ENCODE assay signal across 37 cellular contexts in the genomic region with DNA sequence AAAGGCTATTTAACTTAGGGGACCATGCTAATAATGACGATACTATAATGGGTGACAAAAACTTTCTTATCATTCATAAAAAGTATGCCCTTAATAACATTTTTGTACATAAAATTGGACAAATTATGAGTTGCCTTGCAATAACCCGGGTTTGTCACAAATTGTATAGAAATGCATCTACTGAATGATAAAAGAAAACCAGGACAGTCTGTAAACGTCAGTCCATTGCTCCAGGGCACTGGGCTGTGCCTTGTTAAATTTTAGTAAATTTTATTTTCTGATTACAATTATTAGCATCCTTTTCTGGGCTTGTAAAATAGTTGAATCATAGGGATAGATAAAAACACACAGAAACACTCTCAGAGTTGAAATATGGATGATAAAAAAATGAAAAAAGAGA.
"Had no signal": no experiment of that assay in that cellular context is flagged by ENCODE, and none has a peak within 500 bp of the region (broad histone marks: within the 10 kb centered on the region; RNA-seq: fewer than 3 reads in every experiment).

No MANE protein-coding gene starts in this region.

- ATAC-seq: activated naive CD4-positive, alpha-beta T cell treated with anti-CD3 and anti-CD28 coated beads, Interleukin-2, amount 50 U/mL, for 72 hours; activated naive CD8-positive, alpha-beta T cell treated with anti-CD3 and anti-CD28 coated beads, Interleukin-2, amount 50 U/mL, for 24 hours; activated T-cell treated with anti-CD3 and anti-CD28 coated beads, Interleukin-2, amount 50 U/mL, for 4 hours; activated T-cell treated with anti-CD3 and anti-CD28 coated beads, Interleukin-2, amount 50 U/mL, for 72 hours; activated T-helper 17 cell treated with anti-CD3 and anti-CD28 coated beads, Interleukin-2, amount 50 U/mL, for 72 hours; body of pancreas had no signal

- H3K27ac ChIP-seq: adrenal gland, ascending aorta, body of pancreas, brain microvascular endothelial cell, breast epithelium, cardiac muscle cell had no signal

- H3K4me1 ChIP-seq: adrenal gland, ascending aorta, body of pancreas, breast epithelium had no signal

- H3K36me3 Mint-ChIP-seq: activated naive CD4-positive, alpha-beta T cell treated with anti-CD3 and anti-CD28 coated beads, Interleukin-2, amount 10 ng/mL, durations not matched to agents 7 days and 5 days; activated naive CD4-positive, alpha-beta T cell treated with anti-CD3 and anti-CD28 coated beads, Interleukin-2, amount 50 U/mL, for 24 hours; activated naive CD8-positive, alpha-beta T cell; activated naive CD8-positive, alpha-beta T cell treated with anti-CD3 and anti-CD28 coated beads for 36 hours; activated naive CD8-positive, alpha-beta T cell treated with anti-CD3 and anti-CD28 coated beads, Interleukin-2, amount 10 ng/mL, durations not matched to agents 7 days and 5 days; brain had no signal

- H3K4me3 Mint-ChIP-seq: activated naive CD4-positive, alpha-beta T cell treated with anti-CD3 and anti-CD28 coated beads for 36 hours; activated naive CD4-positive, alpha-beta T cell treated with anti-CD3 and anti-CD28 coated beads, Interleukin-2, amount 10 ng/mL, durations not matched to agents 7 days and 5 days; activated naive CD4-positive, alpha-beta T cell treated with anti-CD3 and anti-CD28 coated beads, Interleukin-2, amount 50 U/mL, for 24 hours; activated naive CD8-positive, alpha-beta T cell; activated naive CD8-positive, alpha-beta T cell treated with anti-CD3 and anti-CD28 coated beads for 36 hours; activated naive CD8-positive, alpha-beta T cell treated with anti-CD3 and anti-CD28 coated beads, Interleukin-2, amount 10 ng/mL, durations not matched to agents 7 days and 5 days; activated naive CD8-positive, alpha-beta T cell treated with anti-CD3 and anti-CD28 coated beads, Interleukin-2, amount 50 U/mL, for 24 hours; activated T-cell treated with anti-CD3 and anti-CD28 coated beads, Interleukin-2, amount 50 U/mL, for 24 hours; activated T-cell treated with anti-CD3 and anti-CD28 coated beads, Interleukin-2, amount 50 U/mL, for 4 hours; activated T-cell treated with anti-CD3 and anti-CD28 coated beads, Interleukin-2, amount 50 U/mL, for 72 hours; activated T-helper 1 cell treated with anti-CD3 and anti-CD28 coated beads, Interleukin-12 subunit alpha, Interleukin-12 subunit beta, Interleukin-2, Interleukin-4 antibody, amounts not matched to agents 30 ng/mL and 10 ng/mL and 1 ng/mL, durations not matched to agents 14 hours and 24 hours and 36 hours; activated T-helper 17 cell treated with anti-CD3 and anti-CD28 coated beads, Interleukin-2, amount 50 U/mL, for 72 hours; brain; central memory CD8-positive, alpha-beta T cell had no signal

- DNase-seq: activated effector memory CD4-positive, alpha-beta T cell treated with anti-CD3 and anti-CD28 coated beads, Interleukin-2, amount 50 U/mL, for 16 hours; activated effector memory CD4-positive, alpha-beta T cell treated with Interleukin-2 at 50 U/mL for 16 hours; activated gamma-delta T cell; activated gamma-delta T cell treated with Interleukin-2 at 50 U/mL for 16 hours; activated naive CD4-positive, alpha-beta T cell; activated naive CD4-positive, alpha-beta T cell treated with anti-CD3 and anti-CD28 coated beads for 36 hours; activated naive CD4-positive, alpha-beta T cell treated with anti-CD3 and anti-CD28 coated beads, Interleukin-2, amount 10 ng/mL, durations not matched to agents 7 days and 5 days; activated naive CD4-positive, alpha-beta T cell treated with anti-CD3 and anti-CD28 coated beads, Interleukin-2, amount 50 U/mL, for 16 hours; activated naive CD4-positive, alpha-beta T cell treated with Interleukin-2 at 50 U/mL for 16 hours; activated naive CD8-positive, alpha-beta T cell treated with anti-CD3 and anti-CD28 coated beads for 36 hours; activated naive CD8-positive, alpha-beta T cell treated with anti-CD3 and anti-CD28 coated beads, Interleukin-2, amount 10 ng/mL, durations not matched to agents 7 days and 5 days; activated naive CD8-positive, alpha-beta T cell treated with anti-CD3 and anti-CD28 coated beads, Interleukin-2, amount 50 U/mL, for 24 hours; activated T-cell treated with anti-CD3 and anti-CD28 coated beads, Interleukin-2, amount 50 U/mL, for 24 hours; activated T-cell treated with anti-CD3 and anti-CD28 coated beads, Interleukin-2, amount 50 U/mL, for 4 hours; activated T-cell treated with anti-CD3 and anti-CD28 coated beads, Interleukin-2, amount 50 U/mL, for 48 hours; activated T-cell treated with anti-CD3 and anti-CD28 coated beads, Interleukin-2, amount 50 U/mL, for 72 hours; adrenal gland; amniotic stem cell; amygdala; anterior cingulate cortex; aorta; body of pancreas; brain microvascular endothelial cell; caudate nucleus; central memory CD4-positive, alpha-beta T cell; cerebellar nuclear complex had no signal

- H3K9me3 ChIP-seq: adrenal gland, ascending aorta, body of pancreas, breast epithelium had no signal

- H3K27me3 ChIP-seq: adrenal gland, ascending aorta, body of pancreas, brain microvascular endothelial cell, breast epithelium, cardiac muscle cell had no signal

- H3K4me3 ChIP-seq: adrenal gland, ascending aorta, body of pancreas, breast epithelium, cardiac muscle cell had no signal

- H3K4me1 Mint-ChIP-seq: activated naive CD4-positive, alpha-beta T cell treated with anti-CD3 and anti-CD28 coated beads, Interleukin-2, amount 10 ng/mL, durations not matched to agents 7 days and 5 days; activated naive CD4-positive, alpha-beta T cell treated with anti-CD3 and anti-CD28 coated beads, Interleukin-2, amount 50 U/mL, for 24 hours; activated naive CD8-positive, alpha-beta T cell treated with anti-CD3 and anti-CD28 coated beads for 36 hours; activated naive CD8-positive, alpha-beta T cell treated with anti-CD3 and anti-CD28 coated beads, Interleukin-2, amount 10 ng/mL, durations not matched to agents 7 days and 5 days; activated naive CD8-positive, alpha-beta T cell treated with anti-CD3 and anti-CD28 coated beads, Interleukin-2, amount 50 U/mL, for 24 hours; activated T-helper 17 cell treated with anti-CD3 and anti-CD28 coated beads, Interleukin-2, amount 50 U/mL, for 72 hours; brain; central memory CD8-positive, alpha-beta T cell had no signal

- H3K27me3 Mint-ChIP-seq: activated naive CD4-positive, alpha-beta T cell treated with anti-CD3 and anti-CD28 coated beads, Interleukin-2, amount 10 ng/mL, durations not matched to agents 7 days and 5 days; activated naive CD4-positive, alpha-beta T cell treated with anti-CD3 and anti-CD28 coated beads, Interleukin-2, amount 50 U/mL, for 24 hours; activated naive CD8-positive, alpha-beta T cell; activated naive CD8-positive, alpha-beta T cell treated with anti-CD3 and anti-CD28 coated beads for 36 hours; activated naive CD8-positive, alpha-beta T cell treated with anti-CD3 and anti-CD28 coated beads, Interleukin-2, amount 10 ng/mL, durations not matched to agents 7 days and 5 days; activated naive CD8-positive, alpha-beta T cell treated with anti-CD3 and anti-CD28 coated beads, Interleukin-2, amount 50 U/mL, for 24 hours; activated T-cell treated with anti-CD3 and anti-CD28 coated beads, Interleukin-2, amount 50 U/mL, for 24 hours; activated T-helper 17 cell treated with anti-CD3 and anti-CD28 coated beads, Interleukin-2, amount 50 U/mL, for 72 hours; brain; central memory CD8-positive, alpha-beta T cell had no signal

- H3K27ac Mint-ChIP-seq: activated naive CD4-positive, alpha-beta T cell treated with anti-CD3 and anti-CD28 coated beads for 36 hours; activated naive CD4-positive, alpha-beta T cell treated with anti-CD3 and anti-CD28 coated beads, Interleukin-2, amount 10 ng/mL, durations not matched to agents 7 days and 5 days; activated naive CD4-positive, alpha-beta T cell treated with anti-CD3 and anti-CD28 coated beads, Interleukin-2, amount 50 U/mL, for 24 hours; activated naive CD4-positive, alpha-beta T cell treated with anti-CD3 and anti-CD28 coated beads, Interleukin-2, amount 50 U/mL, for 72 hours; activated naive CD8-positive, alpha-beta T cell; activated naive CD8-positive, alpha-beta T cell treated with anti-CD3 and anti-CD28 coated beads for 36 hours; activated naive CD8-positive, alpha-beta T cell treated with anti-CD3 and anti-CD28 coated beads, Interleukin-2, amount 10 ng/mL, durations not matched to agents 7 days and 5 days; activated naive CD8-positive, alpha-beta T cell treated with anti-CD3 and anti-CD28 coated beads, Interleukin-2, amount 50 U/mL, for 24 hours; activated T-cell treated with anti-CD3 and anti-CD28 coated beads, Interleukin-2, amount 50 U/mL, for 24 hours; activated T-cell treated with anti-CD3 and anti-CD28 coated beads, Interleukin-2, amount 50 U/mL, for 72 hours; activated T-helper 1 cell treated with anti-CD3 and anti-CD28 coated beads, Interleukin-12 subunit alpha, Interleukin-12 subunit beta, Interleukin-2, Interleukin-4 antibody, amounts not matched to agents 30 ng/mL and 10 ng/mL and 1 ng/mL, durations not matched to agents 14 hours and 24 hours and 36 hours; activated T-helper 17 cell treated with anti-CD3 and anti-CD28 coated beads, Interleukin-2, amount 50 U/mL, for 72 hours; activated T-helper 2 cell treated with anti-CD3 and anti-CD28 coated beads, Interferon-gamma antibody, Interleukin-2, Interleukin-4, amounts not matched to agents 10 μg/mL and 5 μg/mL and 100 μg/mL, durations not matched to agents 14 hours and 24 hours and 36 hours; brain had no signal

- H3K36me3 ChIP-seq: adrenal gland, ascending aorta, brain microvascular endothelial cell, breast epithelium, cardiac muscle cell had no signal

- H3K9me3 Mint-ChIP-seq: activated naive CD4-positive, alpha-beta T cell treated with anti-CD3 and anti-CD28 coated beads for 36 hours; activated naive CD4-positive, alpha-beta T cell treated with anti-CD3 and anti-CD28 coated beads, Interleukin-2, amount 50 U/mL, for 24 hours; activated naive CD8-positive, alpha-beta T cell treated with anti-CD3 and anti-CD28 coated beads, Interleukin-2, amount 50 U/mL, for 24 hours; activated T-helper 2 cell treated with anti-CD3 and anti-CD28 coated beads, Interferon-gamma antibody, Interleukin-2, Interleukin-4, amounts not matched to agents 10 μg/mL and 5 μg/mL and 100 μg/mL, durations not matched to agents 14 hours and 24 hours and 36 hours had no signal
